1 cellular context compared by ENCODE assay signal in the genomic region with DNA sequence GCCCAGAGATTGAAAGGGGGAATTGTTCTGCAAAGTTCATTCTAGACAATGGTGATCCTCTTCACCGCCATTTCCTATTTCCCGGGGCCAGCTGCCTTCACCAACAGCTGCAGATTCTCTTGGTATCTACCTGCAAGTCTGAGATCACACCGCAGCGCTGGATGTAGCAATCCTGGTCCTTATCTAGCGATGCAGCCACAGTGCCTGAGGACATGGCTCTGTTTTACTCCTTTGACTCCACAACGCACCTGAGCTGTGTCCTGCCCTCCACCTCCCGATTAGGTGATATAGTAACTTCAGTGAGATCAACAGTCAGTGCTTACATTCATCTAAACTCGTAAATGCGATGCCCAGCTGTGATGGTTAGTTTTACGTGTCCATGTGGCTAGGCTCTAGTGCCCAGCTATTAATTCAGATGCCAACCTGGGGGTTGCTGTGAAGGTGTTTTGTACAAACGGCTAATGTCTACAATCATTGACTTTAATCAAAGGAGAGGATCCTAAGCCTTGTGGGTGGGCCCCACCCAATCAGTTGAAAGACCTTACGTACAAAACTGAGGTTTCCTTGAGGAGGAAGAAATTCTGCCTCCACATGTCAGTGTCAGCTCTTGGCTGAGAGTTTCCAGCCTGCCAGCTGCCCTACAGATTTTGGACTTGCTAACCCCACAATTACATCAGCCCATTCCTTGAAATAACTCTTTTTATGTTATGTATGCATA.
TF ChIP-seq lines count a peak whose summit lies in the region.

No MANE protein-coding gene starts in this region.

TF ChIP-seq in K562, 482 proteins besides CTCF, POLR2A, EP300 and RAD21 (continued from another document):
- TF ChIP-seq ZBTB40 (IDR thresholded peaks at IDR 0.05): no peak
- no peak for TF ChIP-seq ZBTB40 (CRISPR knock-in tag; IDR thresholded peaks at IDR 0.05)
- TF ChIP-seq ZNF134 (CRISPR knock-in tag; conservative IDR thresholded peaks at IDR 0.05): peak; percentile 86
TF ChIP-seq in K562: peak in this region for 1.
